In the genomic region with DNA sequence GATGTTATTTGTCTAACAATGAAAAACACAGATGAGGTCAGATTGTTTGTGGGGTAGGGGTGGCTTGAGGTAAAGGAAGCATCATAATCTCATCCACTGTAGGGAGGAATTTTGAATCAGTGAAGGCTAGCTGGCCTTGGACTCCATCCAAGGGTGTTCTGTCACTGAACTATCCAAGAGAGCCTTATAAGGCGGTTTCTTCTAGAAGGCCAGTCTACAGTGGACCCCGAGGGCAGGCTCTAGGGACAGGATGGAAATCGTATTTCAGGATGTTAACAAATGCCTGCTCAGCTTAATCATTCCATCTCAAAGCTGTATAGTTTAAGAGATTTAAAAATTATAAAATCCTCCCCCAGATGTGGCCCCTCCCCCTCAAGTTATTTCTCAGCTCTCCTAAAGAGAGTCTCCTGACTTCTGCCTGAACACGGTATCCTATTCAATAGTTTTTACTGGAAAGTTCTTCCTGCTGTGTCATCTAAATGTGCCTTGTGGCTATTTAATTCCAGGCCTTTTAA, we compare ENCODE assay signal across 10 cellular contexts. TPM values are rescaled to one million over a fixed set of nuclear protein-coding genes. Genes with fewer than 3 reads are reported as not detected.
DNase-seq lines count a peak whose midpoint lies in the region; ATAC-seq and TF ChIP-seq lines count a peak whose summit lies in the region.
"Had no signal": no experiment of that assay in that cellular context is flagged by ENCODE, and none has a peak within 500 bp of the region (broad histone marks: within the 10 kb centered on the region; RNA-seq: fewer than 3 reads in every experiment).

No MANE protein-coding gene starts in this region.

- H3K27me3 Mint-ChIP-seq in brain = peaks cover 6% of the 10 kb centered on the region
- H3K27me3 Mint-ChIP-seq in activated T-cell treated with anti-CD3 and anti-CD28 coated beads, Interleukin-2, amount 50 U/mL, for 4 hours (ENCODE audit: low read depth) = peaks cover 17% of the 10 kb centered on the region
- peaks cover 23% of the 10 kb centered on the region for H3K27me3 Mint-ChIP-seq in T-helper 17 cell

- intact Hi-C loops in right cardiac atrium (cut with DNase I) = loop anchor here in 2 of 4 donors (10.0 kb wide), 1 partner anchor 57 kb away; no protein-coding TSS in a partner anchor

- DNase-seq in Daoy (ENCODE audit: low read depth) = peak; percentile 64
- DNase-seq in right cardiac atrium = peak; percentile 60 to 77 (median 70)
- DNase-seq in renal cortical epithelial cell (ENCODE audit: low read depth) = peak; percentile 96
- no peak for DNase-seq in activated gamma-delta T cell (lab: John Stamatoyannopoulos, UW)
- no peak for DNase-seq in activated T-cell treated with anti-CD3 and anti-CD28 coated beads, Interleukin-2, amount 50 U/mL, for 4 hours
- no peak for DNase-seq in stimulated activated naive CD8-positive, alpha-beta T cell treated with anti-CD3 and anti-CD28 coated beads, Interleukin-15, Interleukin-2, amounts not matched to agents 100 U/mL and 50 U/mL, for 24 hours
- no peak for DNase-seq in T-helper 17 cell
- DNase-seq: SHP77 had no signal

- no peak for TF ChIP-seq CTCF in brain (conservative IDR thresholded peaks at IDR 0.05)

- H3K9me3 ChIP-seq in right cardiac atrium (ENCODE audit: control insufficient read depth, low read length) = no peaks in the 10 kb centered on the region
- no peaks in the 10 kb centered on the region for H3K9me3 ChIP-seq in T-helper 17 cell (ENCODE audit: control insufficient read depth, low read length, poor library complexity, severe bottlenecking)

- H3K36me3 Mint-ChIP-seq in brain (no peaks in the 10 kb centered on the region), T-helper 17 cell (ENCODE audit: low read depth) (peaks cover 3% of the 10 kb centered on the region)
- H3K36me3 Mint-ChIP-seq in activated T-cell treated with anti-CD3 and anti-CD28 coated beads, Interleukin-2, amount 50 U/mL, for 4 hours (ENCODE audit: insufficient read depth) = no peaks in the 10 kb centered on the region
- H3K36me3 Mint-ChIP-seq: activated naive CD8-positive, alpha-beta T cell had no signal

- no peaks in the 10 kb centered on the region for H3K27me3 ChIP-seq in right cardiac atrium (ENCODE audit: control insufficient read depth, insufficient read depth)

- H3K4me1 ChIP-seq in right cardiac atrium (ENCODE audit: control insufficient read depth, insufficient read depth, low read length) = peaks cover 20% of the 10 kb centered on the region

- H3K4me1 Mint-ChIP-seq in brain = peaks cover 48% of the 10 kb centered on the region
- H3K4me1 Mint-ChIP-seq in activated T-cell treated with anti-CD3 and anti-CD28 coated beads, Interleukin-2, amount 50 U/mL, for 4 hours (ENCODE audit: low read depth) = no peaks in the 10 kb centered on the region
- H3K4me1 Mint-ChIP-seq in T-helper 17 cell = no peaks in the 10 kb centered on the region

- H3K27ac Mint-ChIP-seq in brain (peak overlapping the region in 4 of 5 experiments; percentile 37 to 92 (median 72)), T-helper 17 cell (no peak overlapping the region)
- H3K27ac Mint-ChIP-seq: activated naive CD8-positive, alpha-beta T cell had no signal

- H3K4me3 Mint-ChIP-seq in brain (peak overlapping the region in 2 of 5 experiments; percentile 5 to 19), T-helper 17 cell (no peak overlapping the region)
- H3K4me3 Mint-ChIP-seq in activated T-cell treated with anti-CD3 and anti-CD28 coated beads, Interleukin-2, amount 50 U/mL, for 4 hours = no peak overlapping the region
- H3K4me3 Mint-ChIP-seq: activated naive CD8-positive, alpha-beta T cell had no signal

- ATAC-seq in right cardiac atrium = peak; percentile 88 to 90
- no peak for ATAC-seq in activated T-cell treated with anti-CD3 and anti-CD28 coated beads, Interleukin-2, amount 50 U/mL, for 4 hours
- no peak for ATAC-seq in stimulated activated naive CD8-positive, alpha-beta T cell treated with anti-CD3 and anti-CD28 coated beads, Interleukin-15, Interleukin-2, amounts not matched to agents 100 U/mL and 50 U/mL, for 24 hours
- ATAC-seq in T-helper 17 cell = no peak

- H3K4me3 ChIP-seq in right cardiac atrium (ENCODE audit: low read length) = no peak overlapping the region

- H3K9me3 Mint-ChIP-seq in brain = no peaks in the 10 kb centered on the region
- no peaks in the 10 kb centered on the region for H3K9me3 Mint-ChIP-seq in activated T-cell treated with anti-CD3 and anti-CD28 coated beads, Interleukin-2, amount 50 U/mL, for 4 hours

- 11% methylated on average over 4 of the region's 4 CpGs for WGBS in right cardiac atrium

- H3K27ac ChIP-seq in right cardiac atrium (ENCODE audit: low read length) = peak overlapping the region; percentile 69

RNA-seq across cellular contexts. Expression of a gene that starts 8.1 kb away (rescaled TPM):
- total RNA-seq in Daoy (2014; rRNA removed; shearing (Covaris generic)) = 173 and 263 TPM in 2 replicates
- polyA plus RNA-seq in brain (ENCODE audit: insufficient read depth, low read depth, low replicate concordance) = 176 TPM
- 100 to 1,000 TPM; 813 to 983 (median 905) TPM for total RNA-seq in right cardiac atrium
- 809 TPM for polyA plus RNA-seq in right cardiac atrium
- 1,261 and 4,753 TPM in 2 replicates for total RNA-seq in renal cortical epithelial cell
- total RNA-seq in activated T-cell treated with anti-CD3 and anti-CD28 coated beads, Interleukin-2, amount 50 U/mL, for 4 hours = under 1 TPM; 0.56 to 0.73 (median 0.63) TPM
- total RNA-seq in T-helper 17 cell = under 1 TPM; 0.22 to 0.37 TPM

Comparison
In these comparisons a context has a peak if more than half of its experiments do, and no peak if none do; other contexts are left out.
1. DNase-seq: peak in Daoy (single experiment), right cardiac atrium (3 of 3) and renal cortical epithelial cell (single experiment); none in activated gamma-delta T cell (single experiment), activated T-cell treated with anti-CD3 and anti-CD28 coated beads, Interleukin-2, amount 50 U/mL, for 4 hours (single experiment), stimulated activated naive CD8-positive, alpha-beta T cell treated with anti-CD3 and anti-CD28 coated beads, Interleukin-15, Interleukin-2, amounts not matched to agents 100 U/mL and 50 U/mL, for 24 hours (single experiment) and T-helper 17 cell (0 of 3).
2. ATAC-seq: peak in right cardiac atrium (2 of 2); none in activated T-cell treated with anti-CD3 and anti-CD28 coated beads, Interleukin-2, amount 50 U/mL, for 4 hours (0 of 2), stimulated activated naive CD8-positive, alpha-beta T cell treated with anti-CD3 and anti-CD28 coated beads, Interleukin-15, Interleukin-2, amounts not matched to agents 100 U/mL and 50 U/mL, for 24 hours (single experiment) and T-helper 17 cell (single experiment).
3. RNA of a gene that starts 8.1 kb away (total RNA-seq): 1,261 to 4,753 TPM in renal cortical epithelial cell, 813 to 983 TPM in right cardiac atrium and 173 to 263 TPM in Daoy; 0.56 to 0.73 TPM in activated T-cell treated with anti-CD3 and anti-CD28 coated beads, Interleukin-2, amount 50 U/mL, for 4 hours and 0.22 to 0.37 TPM in T-helper 17 cell; every median in the first group is over 100 times any median in the second.